Comparison of ENCODE assay signal across 1 cellular context in the genomic region with DNA sequence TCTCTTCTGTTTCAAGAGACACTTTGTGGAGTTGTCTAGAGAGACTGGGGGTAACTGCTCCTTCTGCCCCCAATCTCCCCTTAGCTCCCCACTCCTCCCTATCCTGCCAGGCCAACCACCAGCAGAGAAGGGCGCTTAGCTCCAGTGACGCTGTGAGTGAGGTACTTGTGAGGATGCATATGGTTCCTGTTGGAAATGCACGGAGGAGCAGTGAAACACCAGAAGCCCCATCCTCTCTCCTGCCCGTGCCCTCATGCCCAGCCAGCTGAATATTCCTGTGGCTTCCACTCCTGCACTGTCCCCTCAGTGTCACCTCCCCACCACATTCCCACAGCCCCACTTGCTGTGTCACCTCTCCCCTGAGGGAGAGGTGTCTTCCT.
TF ChIP-seq lines count a peak whose summit lies in the region.

No MANE protein-coding gene starts in this region.

TF ChIP-seq in IMR-90, 13 proteins besides CTCF, POLR2A, EP300 and RAD21 (continued from another document):
- TF ChIP-seq FOS (IDR thresholded peaks at IDR 0.05; ENCODE audit: low read depth, low read length) (no peak), MAFK (IDR thresholded peaks at IDR 0.05; ENCODE audit: low read depth, low read length) (no peak), SMC3 (IDR thresholded peaks at IDR 0.05; ENCODE audit: low read depth, low read length) (no peak), MXI1 (IDR thresholded peaks at IDR 0.05; ENCODE audit: borderline replicate concordance, low read depth, low read length) (no peak), RFX5 (IDR thresholded peaks at IDR 0.05; ENCODE audit: low read depth, low read length) (no peak)
- TF ChIP-seq, protein P1, sequence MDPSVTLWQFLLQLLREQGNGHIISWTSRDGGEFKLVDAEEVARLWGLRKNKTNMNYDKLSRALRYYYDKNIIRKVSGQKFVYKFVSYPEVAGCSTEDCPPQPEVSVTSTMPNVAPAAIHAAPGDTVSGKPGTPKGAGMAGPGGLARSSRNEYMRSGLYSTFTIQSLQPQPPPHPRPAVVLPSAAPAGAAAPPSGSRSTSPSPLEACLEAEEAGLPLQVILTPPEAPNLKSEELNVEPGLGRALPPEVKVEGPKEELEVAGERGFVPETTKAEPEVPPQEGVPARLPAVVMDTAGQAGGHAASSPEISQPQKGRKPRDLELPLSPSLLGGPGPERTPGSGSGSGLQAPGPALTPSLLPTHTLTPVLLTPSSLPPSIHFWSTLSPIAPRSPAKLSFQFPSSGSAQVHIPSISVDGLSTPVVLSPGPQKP (IDR thresholded peaks at IDR 0.05; ENCODE audit: borderline replicate concordance, low read depth, low read length), result no peak
- TF ChIP-seq, protein P2, sequence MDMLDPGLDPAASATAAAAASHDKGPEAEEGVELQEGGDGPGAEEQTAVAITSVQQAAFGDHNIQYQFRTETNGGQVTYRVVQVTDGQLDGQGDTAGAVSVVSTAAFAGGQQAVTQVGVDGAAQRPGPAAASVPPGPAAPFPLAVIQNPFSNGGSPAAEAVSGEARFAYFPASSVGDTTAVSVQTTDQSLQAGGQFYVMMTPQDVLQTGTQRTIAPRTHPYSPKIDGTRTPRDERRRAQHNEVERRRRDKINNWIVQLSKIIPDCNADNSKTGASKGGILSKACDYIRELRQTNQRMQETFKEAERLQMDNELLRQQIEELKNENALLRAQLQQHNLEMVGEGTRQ (IDR thresholded peaks at IDR 0.05; ENCODE audit: low read depth, low read length), result no peak
